Comparison of ENCODE assay signal across 16 cellular contexts in the genomic region with DNA sequence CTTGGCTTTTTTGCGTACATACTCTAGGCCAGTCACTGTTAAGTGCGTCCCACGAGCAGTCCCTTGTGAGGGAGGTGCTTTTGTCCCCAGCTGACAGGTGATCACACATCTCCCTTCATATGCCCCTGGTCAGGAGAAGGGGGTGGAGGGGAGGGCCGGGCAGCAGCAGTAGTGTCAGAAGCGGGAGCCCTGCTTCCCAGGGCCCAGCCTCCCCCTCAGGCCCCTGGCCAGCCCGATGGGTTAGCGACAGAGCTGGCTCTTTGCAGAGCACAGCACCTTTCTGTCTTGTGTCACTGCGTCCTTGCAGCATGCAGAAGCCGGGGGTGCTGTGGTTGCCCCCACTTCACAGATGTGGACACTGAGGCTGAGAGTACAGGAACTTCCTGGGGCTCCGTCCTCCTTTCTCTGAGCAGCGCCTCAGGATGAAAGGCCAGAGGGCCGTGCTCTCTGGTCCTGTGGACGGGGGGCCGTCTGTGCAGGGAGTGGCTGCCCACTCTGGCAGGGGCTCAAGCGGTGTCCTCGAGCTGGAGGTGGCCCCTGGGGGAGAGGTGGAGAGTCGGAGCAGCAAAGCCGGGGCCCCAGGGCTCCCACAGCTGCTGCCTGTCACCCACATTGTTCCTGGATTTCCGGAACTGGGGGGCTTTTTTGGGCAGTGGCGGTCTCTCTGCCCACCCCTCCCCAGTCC. TPM values are rescaled to one million over a fixed set of nuclear protein-coding genes. Genes with fewer than 3 reads are reported as not detected.
A peak's percentile ranks its signal among the peaks of the same experiment; 100 is the strongest.
DNase-seq lines count a peak whose midpoint lies in the region; ATAC-seq and TF ChIP-seq lines count a peak whose summit lies in the region.
"Had no signal": no experiment of that assay in that cellular context is flagged by ENCODE, and none has a peak within 500 bp of the region (broad histone marks: within the 10 kb centered on the region; RNA-seq: fewer than 3 reads in every experiment).

No MANE protein-coding gene starts in this region.

- H3K9me2 ChIP-seq in SK-N-SH = no peaks in the 10 kb centered on the region

- peaks cover 26 to 74% of the 10 kb centered on the region in 2 experiments; a peak in 3 of 4 replicates for H3K4me1 ChIP-seq in SK-N-SH (ENCODE audit: control insufficient read depth in 1 of 2, insufficient read depth in 2 of 2, low read depth in 1 of 2, low read length in 1 of 2)
- peaks cover 6% of the 10 kb centered on the region for H3K4me1 ChIP-seq in mesendoderm (ENCODE audit: control insufficient read depth, low read depth, low read length)
- H3K4me1 ChIP-seq in spleen = peaks cover 22 to 56% (median 46%) of the 10 kb centered on the region in 6 donors

- H3K27me3 ChIP-seq in SK-N-SH (ENCODE audit: insufficient read depth) (no peaks in the 10 kb centered on the region), WERI-Rb-1 (ENCODE audit: insufficient read depth, low read depth, severe bottlenecking) (no peaks in the 10 kb centered on the region), mesendoderm (ENCODE audit: insufficient read depth, low read length, poor library complexity) (no peaks in the 10 kb centered on the region), spleen (replicated peaks in 1 of 7) (no peaks in the 10 kb centered on the region)
- H3K27me3 ChIP-seq: BE2C had no signal

- WGBS in SK-N-SH (ENCODE audit: low lambda C conversion rate) = 88% methylated on average over 3 of the region's 20 CpGs
- no CpG with 5 or more reads among the region's 20 CpGs for WGBS in mesendoderm (ENCODE audit: extremely low coverage, insufficient coverage, low lambda C conversion rate)
- WGBS in spleen, 5 donors = 91 to 96% (median 93%) methylated on average over 16 to 20 of the region's 20 CpGs

- H3K27ac Mint-ChIP-seq in glutamatergic neuron (ENCODE audit: unreplicated experiment) = no peak overlapping the region
- H3K27ac Mint-ChIP-seq: CD8-positive, alpha-beta T cell had no signal

- H3K79me2 ChIP-seq in SK-N-SH (ENCODE audit: insufficient read depth) (peaks cover 60% of the 10 kb centered on the region), mesendoderm (ENCODE audit: control insufficient read depth, insufficient read depth, low read length) (peaks cover 51% of the 10 kb centered on the region)

- H3K79me1 ChIP-seq in mesendoderm (ENCODE audit: low read length) = peaks cover 33% of the 10 kb centered on the region

- H3K36me3 ChIP-seq in SK-N-SH (replicated peaks in 1 of 2; ENCODE audit: control insufficient read depth in 1 of 2, insufficient read depth in 2 of 2, low read length in 1 of 2) (peaks cover 0 to 19% of the 10 kb centered on the region in 2 experiments), WERI-Rb-1 (peaks cover 70% of the 10 kb centered on the region), mesendoderm (ENCODE audit: control insufficient read depth, insufficient read depth, low read length) (no peaks in the 10 kb centered on the region), spleen (peaks cover 0 to 41% (median 20%) of the 10 kb centered on the region in 6 donors)

- intact Hi-C loops in spleen (cut with DNase I; ENCODE audit: low total_unique reads) = no loop called here

- H3K9me3 ChIP-seq in SK-N-SH (no peaks in the 10 kb centered on the region), WERI-Rb-1 (ENCODE audit: severe bottlenecking) (no peaks in the 10 kb centered on the region), spleen (no peaks in the 10 kb centered on the region)
- H3K9me3 ChIP-seq: BE2C had no signal

- no peak overlapping the region for H2AFZ ChIP-seq in SK-N-SH (ENCODE audit: low read depth)

- no peak overlapping the region for H3K4me3 ChIP-seq in SK-N-SH (ENCODE audit: low read depth in 2 of 2, low read length in 1 of 2)
- peak overlapping the region; percentile 28; the same call in 1 of the 2 replicates for H3K4me3 ChIP-seq in WERI-Rb-1 (ENCODE audit: low read depth, low read length)
- H3K4me3 ChIP-seq in mesendoderm (ENCODE audit: low read length) = no peak overlapping the region
- no peak overlapping the region for H3K4me3 ChIP-seq in spleen

- DNase-seq in SK-N-SH (peak; percentile 23), WERI-Rb-1 (no peak), mesendoderm (no peak), spleen (peak; percentile 69), glutamatergic neuron (no peak)
- DNase-seq in activated CD4-positive, CD25-positive, alpha-beta regulatory T cell treated with anti-CD3 and anti-CD28 coated beads, Interleukin-2, amount 50 U/mL, for 72 hours = no peak
- no peak for DNase-seq in stimulated activated CD4-positive, alpha-beta T cell treated with anti-CD3 and anti-CD28 coated beads, Interleukin-2, amount 100 ng/mL, for 24 hours
- DNase-seq: CD8-positive, alpha-beta T cell; KG1; NCI-H1092; NCI-H2081 treated with DMSO at 0.1 percent for 48 hours; NCI-H510A treated with DMSO at 0.1 percent for 48 hours had no signal

- H2AK5ac ChIP-seq in mesendoderm (ENCODE audit: low read length) = no peak overlapping the region

- H3K27me3 Mint-ChIP-seq in glutamatergic neuron (ENCODE audit: unreplicated experiment) = peaks cover 9% of the 10 kb centered on the region

- no peak overlapping the region for H3K4ac ChIP-seq in mesendoderm (ENCODE audit: low read depth, low read length)

- peaks cover 29% of the 10 kb centered on the region; the same call in 1 of the 2 replicates for H4K20me1 ChIP-seq in SK-N-SH (ENCODE audit: insufficient read depth)

- H3K9ac ChIP-seq in SK-N-SH (no peak overlapping the region), mesendoderm (ENCODE audit: low read length) (no peak overlapping the region)

- no peak for TF ChIP-seq CTCF in SK-N-SH (IDR thresholded peaks at IDR 0.05)
- no peak for TF ChIP-seq CTCF in WERI-Rb-1 (IDR thresholded peaks at IDR 0.05; ENCODE audit: low read depth, low read length)
- TF ChIP-seq CTCF in spleen (IDR thresholded peaks at IDR 0.05 in 8 of 11, conservative IDR thresholded peaks at IDR 0.05 in 3 of 11) = no peak
- no peak for TF ChIP-seq CTCF in glutamatergic neuron (IDR thresholded peaks at IDR 0.05; ENCODE audit: partially characterized antibody, unreplicated experiment)

- TF ChIP-seq RAD21 in SK-N-SH (IDR thresholded peaks at IDR 0.05; ENCODE audit: low read length) = no peak

- H3K4me1 Mint-ChIP-seq in glutamatergic neuron (ENCODE audit: low read depth, unreplicated experiment) = peaks cover 30% of the 10 kb centered on the region

- POLR2A ChIA-PET in SK-N-SH (lab: Yijun Ruan, JAX) = no interaction called here

- no peaks in the 10 kb centered on the region for H3K36me3 Mint-ChIP-seq in glutamatergic neuron (ENCODE audit: unreplicated experiment)

- H3K4me3 Mint-ChIP-seq in glutamatergic neuron (ENCODE audit: unreplicated experiment) = no peak overlapping the region
- H3K4me3 Mint-ChIP-seq: CD8-positive, alpha-beta T cell had no signal

- H4K5ac ChIP-seq in mesendoderm (ENCODE audit: low read length) = no peak overlapping the region

- H3K4me2 ChIP-seq in SK-N-SH (no peak overlapping the region), mesendoderm (ENCODE audit: low read length) (no peak overlapping the region)

- H2BK15ac ChIP-seq in mesendoderm (replicated peaks; ENCODE audit: low read depth) = no peak overlapping the region

- H3K23ac ChIP-seq in mesendoderm (ENCODE audit: low read length) = peak overlapping the region; percentile 45

- H3K27ac ChIP-seq in SK-N-SH (ENCODE audit: low read depth in 2 of 2, low read length in 1 of 2) = peak overlapping the region in 1 of 2 experiments; percentile 93; a peak in 1 of 4 replicates
- H3K27ac ChIP-seq in WERI-Rb-1 = peak overlapping the region; percentile 94
- H3K27ac ChIP-seq in mesendoderm (ENCODE audit: low read depth, low read length) = no peak overlapping the region
- no peak overlapping the region for H3K27ac ChIP-seq in spleen
- H3K27ac ChIP-seq: 22Rv1 had no signal

- no peak overlapping the region for H3K18ac ChIP-seq in mesendoderm (ENCODE audit: low read length)

- no peak for TF ChIP-seq EP300 in SK-N-SH (IDR thresholded peaks at IDR 0.05; ENCODE audit: borderline replicate concordance in 1 of 2, low read depth in 1 of 2, low read length in 1 of 2)

- no peaks in the 10 kb centered on the region for H3F3A ChIP-seq in SK-N-SH (replicated peaks; ENCODE audit: insufficient read depth)

- TF ChIP-seq POLR2A in spleen (IDR thresholded peaks at IDR 0.05) = no peak

- H4K8ac ChIP-seq in mesendoderm (ENCODE audit: low read depth, low read length) = no peak overlapping the region

- CTCF ChIA-PET in SK-N-SH (lab: Yijun Ruan, JAX) = interaction anchor here (0.9 to 7.0 kb wide), 2 partner anchors 9 to 32 kb away, joined by 4 to 51 read pairs; no protein-coding TSS in a partner anchor

- H3K56ac ChIP-seq in mesendoderm (ENCODE audit: low read length) = no peak overlapping the region

- no peak overlapping the region for H2BK5ac ChIP-seq in mesendoderm (ENCODE audit: low read length)

- ATAC-seq in SK-N-SH treated with all-trans-retinoic acid at 6 μM for 48 hours = no peak
- ATAC-seq: CD8-positive, alpha-beta T cell; HCT116 had no signal

- H2BK120ac ChIP-seq in mesendoderm (ENCODE audit: low read depth, low read length) = no peak overlapping the region

- peaks cover 9% of the 10 kb centered on the region for H3K9me3 Mint-ChIP-seq in glutamatergic neuron (ENCODE audit: unreplicated experiment)
- H3K9me3 Mint-ChIP-seq: CD8-positive, alpha-beta T cell had no signal

TF ChIP-seq in SK-N-SH, 30 proteins besides CTCF, POLR2A, EP300 and RAD21 (continues in another document):
- no peak for TF ChIP-seq TEAD4 (IDR thresholded peaks at IDR 0.05; ENCODE audit: borderline replicate concordance, insufficient read depth)

RNA-seq across cellular contexts. Expression of gene TMEM201, which starts 5.9 kb away (rescaled TPM):
- polyA plus RNA-seq in SK-N-SH (2012; rRNA removed) (3.0 and 8.2 TPM in 2 replicates), spleen (1 to 10 TPM; 2.5 to 5.2 (median 3.0) TPM)
- 2.7 and 5.1 TPM in 2 replicates for polyA plus RNA-seq in SK-N-SH (2012; cell fraction: cytosol; rRNA removed)
- 17.3 and 19.4 TPM in 2 replicates for polyA plus RNA-seq in SK-N-SH (2012; cell fraction: nucleus; rRNA removed)
- polyA plus RNA-seq in mesendoderm (2013, experiment 1 of 2) = 16.6 TPM
- 16.0 TPM for polyA plus RNA-seq in mesendoderm (2013, experiment 2 of 2)
- total RNA-seq in spleen (10 to 100 TPM in 1 of 7 donors, 1 to 10 TPM in 6; 5.6 to 11.6 (median 9.1) TPM), glutamatergic neuron (ENCODE audit: unreplicated experiment) (35.1 TPM)

RNA-seq across cellular contexts. Expression of gene SLC25A33, which starts 55.3 kb away (rescaled TPM):
- polyA plus RNA-seq in SK-N-SH (2012; rRNA removed) (4.8 and 5.0 TPM in 2 replicates), spleen (1 to 10 TPM; 2.8 to 3.9 (median 3.1) TPM)
- 6.6 and 7.0 TPM in 2 replicates for polyA plus RNA-seq in SK-N-SH (2012; cell fraction: cytosol; rRNA removed)
- polyA plus RNA-seq in SK-N-SH (2012; cell fraction: nucleus; rRNA removed) = 1.5 and 2.8 TPM in 2 replicates
- polyA plus RNA-seq in mesendoderm (2013, experiment 1 of 2) = 13.1 TPM
- 13.0 TPM for polyA plus RNA-seq in mesendoderm (2013, experiment 2 of 2)
- total RNA-seq in spleen (1 to 10 TPM; 2.4 to 4.5 (median 3.3) TPM), glutamatergic neuron (ENCODE audit: unreplicated experiment) (4.6 TPM)

RNA-seq across cellular contexts. Expression of gene PIK3CD, which starts 56.9 kb away (rescaled TPM):
- 5.5 and 6.0 TPM in 2 replicates for polyA plus RNA-seq in SK-N-SH (2012; rRNA removed)
- polyA plus RNA-seq in SK-N-SH (2012; cell fraction: cytosol; rRNA removed) = 2.7 and 3.9 TPM in 2 replicates
- 12.9 and 13.6 TPM in 2 replicates for polyA plus RNA-seq in SK-N-SH (2012; cell fraction: nucleus; rRNA removed)
- 2.4 TPM for polyA plus RNA-seq in mesendoderm (2013, experiment 1 of 2)
- 2.5 TPM for polyA plus RNA-seq in mesendoderm (2013, experiment 2 of 2)
- total RNA-seq in spleen = 100 to 1,000 TPM in 5 of 7 donors, 10 to 100 TPM in 2; 89.4 to 186 (median 130) TPM
- polyA plus RNA-seq in spleen = 10 to 100 TPM; 26.8 to 52.1 (median 43.2) TPM
- 39.4 TPM for total RNA-seq in glutamatergic neuron (ENCODE audit: unreplicated experiment)

Comparison
In these comparisons a context has a peak if more than half of its experiments do, and no peak if none do; other contexts are left out.
1. DNase-seq: peak in SK-N-SH (single experiment) and spleen (single experiment); none in WERI-Rb-1 (single experiment), mesendoderm (single experiment), glutamatergic neuron (single experiment), activated CD4-positive, CD25-positive, alpha-beta regulatory T cell treated with anti-CD3 and anti-CD28 coated beads, Interleukin-2, amount 50 U/mL, for 72 hours (single experiment) and stimulated activated CD4-positive, alpha-beta T cell treated with anti-CD3 and anti-CD28 coated beads, Interleukin-2, amount 100 ng/mL, for 24 hours (0 of 2).